ENCODE assay signal across 16 cellular contexts in the genomic region with DNA sequence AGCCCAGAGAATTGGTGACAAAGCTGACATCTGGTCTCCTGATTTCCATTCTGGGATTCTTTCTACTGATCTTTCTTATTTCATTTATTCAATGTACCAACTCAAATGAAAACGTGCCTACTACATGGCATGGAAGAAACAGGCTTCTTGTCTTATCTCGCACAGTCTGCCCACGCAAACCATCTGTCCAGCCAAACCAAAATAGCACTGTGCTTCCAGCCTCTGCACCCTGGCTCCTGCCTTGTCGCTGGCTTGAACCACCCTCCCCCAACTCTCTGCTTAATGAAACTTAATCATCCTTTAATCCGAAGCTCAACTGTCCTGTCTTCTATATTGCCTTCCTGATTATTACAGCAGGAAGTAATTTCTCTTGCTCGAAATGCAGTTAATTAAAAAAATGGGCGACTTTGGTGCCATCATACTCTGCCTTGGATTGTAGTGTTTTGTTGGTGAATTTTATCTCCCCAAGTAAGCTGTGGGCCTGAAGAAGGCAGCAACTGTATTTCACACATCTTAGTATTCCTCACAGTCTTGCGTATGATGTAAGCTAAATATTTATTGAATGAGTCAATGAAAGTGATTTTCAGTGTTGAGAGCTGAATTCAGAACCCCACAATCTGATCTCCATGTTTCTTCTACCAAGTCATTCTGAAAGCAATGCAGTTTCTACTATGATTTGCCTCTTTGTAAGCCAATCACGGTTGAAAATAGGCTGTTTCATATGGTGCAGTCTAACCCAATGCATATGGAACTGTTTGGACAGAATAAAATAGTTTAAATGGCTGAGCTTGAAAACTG. TPM values are rescaled to one million over a fixed set of nuclear protein-coding genes. Genes with fewer than 3 reads are reported as not detected.
A peak's percentile ranks its signal among the peaks of the same experiment; 100 is the strongest.
DNase-seq lines count a peak whose midpoint lies in the region; ATAC-seq, FAIRE-seq and TF ChIP-seq lines count a peak whose summit lies in the region.
"Had no signal": no experiment of that assay in that cellular context is flagged by ENCODE, and none has a peak within 500 bp of the region (broad histone marks: within the 10 kb centered on the region; RNA-seq: fewer than 3 reads in every experiment).

No MANE protein-coding gene starts in this region.

- H3K9me3 ChIP-seq in RWPE2 (ENCODE audit: severe bottlenecking) (no peaks in the 10 kb centered on the region), fibroblast of lung (ENCODE audit: control insufficient read depth, insufficient read depth, low read depth, low read length) (no peaks in the 10 kb centered on the region)
- H3K9me3 ChIP-seq: Caco-2, left lung, thoracic aorta had no signal

- peaks cover 74 to 81% of the 10 kb centered on the region in 2 donors for H3K27me3 Mint-ChIP-seq in effector memory CD8-positive, alpha-beta T cell

- no peaks in the 10 kb centered on the region for H3K9me3 Mint-ChIP-seq in effector memory CD8-positive, alpha-beta T cell

- no peak overlapping the region for H3K27ac Mint-ChIP-seq in effector memory CD8-positive, alpha-beta T cell
- H3K27ac Mint-ChIP-seq: activated naive CD8-positive, alpha-beta T cell treated with anti-CD3 and anti-CD28 coated beads, Interleukin-2, amount 10 ng/mL, durations not matched to agents 7 days and 5 days had no signal

- no peak for TF ChIP-seq POLR2A in H54 (IDR thresholded peaks at IDR 0.05; ENCODE audit: low read depth, low read length)

- H3K9ac ChIP-seq in fibroblast of lung (ENCODE audit: insufficient read depth, low read length), result no peak overlapping the region

- peak; percentile 81 for FAIRE-seq in H54 (lab: Jason Lieb, UNC)

- no peak for TF ChIP-seq CTCF in RWPE2 (IDR thresholded peaks at IDR 0.05; ENCODE audit: poor library complexity, severe bottlenecking)
- no peak for TF ChIP-seq CTCF in fibroblast of lung (conservative IDR thresholded peaks at IDR 0.05 in 1 of 2, IDR thresholded peaks at IDR 0.05 in 1 of 2; ENCODE audit: low read depth in 1 of 2, low read length in 2 of 2)

- H3K27ac ChIP-seq in RWPE2 (ENCODE audit: poor library complexity, severe bottlenecking), result no peak overlapping the region
- no peak overlapping the region for H3K27ac ChIP-seq in fibroblast of lung (ENCODE audit: insufficient read depth, low read length)
- H3K27ac ChIP-seq: left lung, skin epidermis, thoracic aorta had no signal

- no peaks in the 10 kb centered on the region for H3K27me3 ChIP-seq in RWPE2 (ENCODE audit: insufficient read depth, poor library complexity, severe bottlenecking)
- H3K27me3 ChIP-seq in fibroblast of lung (ENCODE audit: control insufficient read depth, insufficient read depth, low read length), result no peaks in the 10 kb centered on the region
- H3K27me3 ChIP-seq: left lung had no signal

- H3K36me3 Mint-ChIP-seq in effector memory CD8-positive, alpha-beta T cell (ENCODE audit: insufficient read depth), result no peaks in the 10 kb centered on the region
- H3K36me3 Mint-ChIP-seq: activated naive CD8-positive, alpha-beta T cell treated with anti-CD3 and anti-CD28 coated beads, Interleukin-2, amount 10 ng/mL, durations not matched to agents 7 days and 5 days had no signal

- H3K4me3 Mint-ChIP-seq in effector memory CD8-positive, alpha-beta T cell, result no peak overlapping the region
- H3K4me3 Mint-ChIP-seq: activated naive CD8-positive, alpha-beta T cell treated with anti-CD3 and anti-CD28 coated beads, Interleukin-2, amount 10 ng/mL, durations not matched to agents 7 days and 5 days had no signal

- DNase-seq in H54 (ENCODE audit: insufficient read length, low spot score) (peak; percentile 20), RWPE2 (ENCODE audit: low spot score) (no peak), fibroblast of lung (ENCODE audit: low read depth in 2 of 2) (peak; percentile 60 to 85), superior temporal gyrus (ENCODE audit: extremely low spot score) (peak; percentile 57), Kasumi-1 (lab: John Stamatoyannopoulos, UW) (no peak), nucleus accumbens (lab: John Stamatoyannopoulos, UW) (no peak)
- DNase-seq in effector memory CD8-positive, alpha-beta T cell, result no peak
- DNase-seq: activated naive CD8-positive, alpha-beta T cell treated with anti-CD3 and anti-CD28 coated beads, Interleukin-2, amount 10 ng/mL, durations not matched to agents 7 days and 5 days; Caco-2; head of caudate nucleus; left lung; NCI-H1092; NCI-H526; SHP77 had no signal

- ATAC-seq in RWPE2 (ENCODE audit: low read depth), result peak; percentile 57; the same call in 1 of the 3 replicates
- ATAC-seq in effector memory CD8-positive, alpha-beta T cell (replicated peaks), result no peak
- ATAC-seq: left lung had no signal

- peaks cover 4% of the 10 kb centered on the region for H3K4me1 ChIP-seq in RWPE2 (ENCODE audit: insufficient read depth, poor library complexity, severe bottlenecking)
- H3K4me1 ChIP-seq in fibroblast of lung (ENCODE audit: control insufficient read depth, extremely low read depth, insufficient read depth, low read length), result peaks cover 9% of the 10 kb centered on the region
- H3K4me1 ChIP-seq: Caco-2, left lung had no signal

- H3K4me2 ChIP-seq in fibroblast of lung (ENCODE audit: extremely low read depth, insufficient read depth, low read length), result no peak overlapping the region

- no peak overlapping the region for H2AFZ ChIP-seq in fibroblast of lung (ENCODE audit: low read length)

- H4K20me1 ChIP-seq in fibroblast of lung (ENCODE audit: control insufficient read depth, extremely low read depth, insufficient read depth, low read length), result no peaks in the 10 kb centered on the region

- H3K79me2 ChIP-seq in fibroblast of lung (ENCODE audit: control insufficient read depth, insufficient read depth, low read length), result no peaks in the 10 kb centered on the region

- H3K4me3 ChIP-seq in RWPE2 (ENCODE audit: severe bottlenecking), result no peak overlapping the region
- no peak overlapping the region for H3K4me3 ChIP-seq in fibroblast of lung (replicated peaks in 1 of 4; ENCODE audit: control extremely low read depth in 1 of 4, insufficient read depth in 1 of 4, low read depth in 3 of 4, low read length in 4 of 4)
- H3K4me3 ChIP-seq: left lung, skin epidermis, thoracic aorta had no signal

- H3K4me1 Mint-ChIP-seq in effector memory CD8-positive, alpha-beta T cell (ENCODE audit: low read depth in 2 of 2), result no peaks in the 10 kb centered on the region
- H3K4me1 Mint-ChIP-seq: activated naive CD8-positive, alpha-beta T cell treated with anti-CD3 and anti-CD28 coated beads, Interleukin-2, amount 10 ng/mL, durations not matched to agents 7 days and 5 days had no signal

- H3K36me3 ChIP-seq in RWPE2 (ENCODE audit: low read depth) (no peaks in the 10 kb centered on the region), fibroblast of lung (ENCODE audit: control insufficient read depth, insufficient read depth, low read length) (no peaks in the 10 kb centered on the region)
- H3K36me3 ChIP-seq: left lung, thoracic aorta had no signal

RNA-seq across cellular contexts. Expression of gene SOCS5, which starts 28.9 kb away (rescaled TPM):
- total RNA-seq in fibroblast of lung, result 105 and 111 TPM in 2 replicates
- 55.0 and 95.2 TPM in 2 replicates for polyA plus RNA-seq in fibroblast of lung
- polyA plus RNA-seq in fibroblast of lung (2012), result 37.7 and 63.9 TPM in 2 replicates
- polyA minus RNA-seq in fibroblast of lung (ENCODE audit: low replicate concordance), result 37.6 and 65.7 TPM in 2 replicates

RNA-seq across cellular contexts. Expression of gene CRIPT, which starts 53.2 kb away (rescaled TPM):
- 19.2 and 22.3 TPM in 2 replicates for total RNA-seq in fibroblast of lung
- polyA plus RNA-seq in fibroblast of lung, result 14.0 and 22.1 TPM in 2 replicates
- 11.3 and 17.3 TPM in 2 replicates for polyA plus RNA-seq in fibroblast of lung (2012)
- polyA minus RNA-seq in fibroblast of lung (ENCODE audit: low replicate concordance), result 0.59 and 2.2 TPM in 2 replicates

RNA-seq across cellular contexts. Expression of gene PIGF, which starts 53.4 kb away (rescaled TPM):
- 19.8 and 28.7 TPM in 2 replicates for total RNA-seq in fibroblast of lung
- 26.2 and 33.4 TPM in 2 replicates for polyA plus RNA-seq in fibroblast of lung
- 23.0 and 25.7 TPM in 2 replicates for polyA plus RNA-seq in fibroblast of lung (2012)
- 0.82 and 11.8 TPM in 2 replicates for polyA minus RNA-seq in fibroblast of lung (ENCODE audit: low replicate concordance)

Comparison
In these comparisons a context has a peak if more than half of its experiments do, and no peak if none do; other contexts are left out.
1. DNase-seq: peak in H54 (single experiment), fibroblast of lung (2 of 2) and superior temporal gyrus (single experiment); none in RWPE2 (single experiment), Kasumi-1 (0 of 2), nucleus accumbens (0 of 56) and effector memory CD8-positive, alpha-beta T cell (0 of 3).